24 cellular contexts compared by ENCODE assay signal in genomic region chr22:27872488-27872887, GRCh38. TPM values are rescaled to one million over a fixed set of nuclear protein-coding genes. Genes with fewer than 3 reads are reported as not detected.
DNase-seq lines count a peak whose midpoint lies in the region; ATAC-seq and TF ChIP-seq lines count a peak whose summit lies in the region.
"Had no signal": no experiment of that assay in that cellular context is flagged by ENCODE, and none has a peak within 500 bp of the region (broad histone marks: within the 10 kb centered on the region; RNA-seq: fewer than 3 reads in every experiment).

No MANE protein-coding gene starts in this region.

- H3K4me1 ChIP-seq in HEK293 (ENCODE audit: control insufficient read depth, insufficient read depth, low read length) (peaks cover 4% of the 10 kb centered on the region; the same call in 1 of the 2 replicates), esophagus squamous epithelium (peaks cover 5 to 94% (median 28%) of the 10 kb centered on the region in 3 donors), stomach (peaks cover 46 to 95% (median 71%) of the 10 kb centered on the region in 4 donors)

- POLR2A ChIA-PET in activated CD4-positive, alpha-beta T cell treated with anti-CD3 and anti-CD28 coated beads, Interleukin-2, amount 10 ng/mL, durations not matched to agents 7 days and 5 days (lab: Charles Lee): no interaction called here
- POLR2A ChIA-PET in HEK293 (lab: Yijun Ruan, JAX) (interaction anchor here (0.6 kb wide), 1 partner anchor 179 kb away, joined by 3 read pairs; no protein-coding TSS in a partner anchor), HEK293T (lab: Yijun Ruan, JAX) (no interaction called here)

- H3K27ac ChIP-seq in HEK293 (ENCODE audit: extremely low read depth, low read depth, low read length) (no peak overlapping the region), esophagus squamous epithelium (peak overlapping the region in 3 of 4 donors; percentile 43 to 67 (median 65)), stomach (peak overlapping the region in 4 of 5 donors; percentile 22 to 83 (median 55))
- H3K27ac ChIP-seq: 22Rv1, BLaER1 had no signal

- H3K36me3 Mint-ChIP-seq in activated CD4-positive, alpha-beta T cell treated with anti-CD3 and anti-CD28 coated beads, Interleukin-2, amount 10 ng/mL, durations not matched to agents 24 days and 14 days (ENCODE audit: low read depth): peaks cover 38% of the 10 kb centered on the region
- peaks cover 32% of the 10 kb centered on the region for H3K36me3 Mint-ChIP-seq in activated CD4-positive, alpha-beta T cell treated with anti-CD3 and anti-CD28 coated beads, Interleukin-2, amount 10 ng/mL, durations not matched to agents 7 days and 5 days (ENCODE audit: low read depth)

- peaks cover 38% of the 10 kb centered on the region for H3K4me1 Mint-ChIP-seq in activated CD4-positive, alpha-beta T cell treated with anti-CD3 and anti-CD28 coated beads, Interleukin-2, amount 10 ng/mL, durations not matched to agents 24 days and 14 days
- H3K4me1 Mint-ChIP-seq in activated CD4-positive, alpha-beta T cell treated with anti-CD3 and anti-CD28 coated beads, Interleukin-2, amount 10 ng/mL, durations not matched to agents 7 days and 5 days: peaks cover 41% of the 10 kb centered on the region

- no peak for TF ChIP-seq EP300 in stomach (IDR thresholded peaks at IDR 0.05)

- no peak for TF ChIP-seq CTCF in HEK293 (tag by site-specific recombination; IDR thresholded peaks at IDR 0.05)
- TF ChIP-seq CTCF in esophagus squamous epithelium (IDR thresholded peaks at IDR 0.05): no peak
- TF ChIP-seq CTCF in stomach (IDR thresholded peaks at IDR 0.05): no peak

- intact Hi-C loops in activated CD4-positive, alpha-beta T cell treated with anti-CD3 and anti-CD28 coated beads, Interleukin-2, amount 10 ng/mL, durations not matched to agents 24 days and 14 days (cut with micrococcal nuclease): no loop called here
- intact Hi-C loops in esophagus squamous epithelium (cut with DNase I) (no loop called here), stomach (cut with DNase I; ENCODE audit: low total_unique reads) (no loop called here)

- no peak for ATAC-seq in HG02884 (IDR thresholded peaks at IDR 0.05; ENCODE audit: unreplicated experiment)
- ATAC-seq in HG02970 (IDR thresholded peaks at IDR 0.05; ENCODE audit: low FRiP score, unreplicated experiment): no peak

- H3K27me3 Mint-ChIP-seq in activated CD4-positive, alpha-beta T cell treated with anti-CD3 and anti-CD28 coated beads, Interleukin-2, amount 10 ng/mL, durations not matched to agents 24 days and 14 days: no peaks in the 10 kb centered on the region
- no peaks in the 10 kb centered on the region for H3K27me3 Mint-ChIP-seq in activated CD4-positive, alpha-beta T cell treated with anti-CD3 and anti-CD28 coated beads, Interleukin-2, amount 10 ng/mL, durations not matched to agents 7 days and 5 days
- H3K27me3 Mint-ChIP-seq: CD4-positive, alpha-beta T cell had no signal

- no peaks in the 10 kb centered on the region for H3K9me3 Mint-ChIP-seq in activated CD4-positive, alpha-beta T cell treated with anti-CD3 and anti-CD28 coated beads, Interleukin-2, amount 10 ng/mL, durations not matched to agents 24 days and 14 days
- H3K9me3 Mint-ChIP-seq in activated CD4-positive, alpha-beta T cell treated with anti-CD3 and anti-CD28 coated beads, Interleukin-2, amount 10 ng/mL, durations not matched to agents 7 days and 5 days: no peaks in the 10 kb centered on the region
- H3K9me3 Mint-ChIP-seq: CD4-positive, alpha-beta T cell had no signal

- peaks cover 24 to 76% of the 10 kb centered on the region in 2 experiments for H3K36me3 ChIP-seq in HEK293 (ENCODE audit: control insufficient read depth in 2 of 2, insufficient read depth in 1 of 2, low read length in 2 of 2)
- H3K36me3 ChIP-seq in esophagus squamous epithelium: peaks cover 0 to 55% (median 11%) of the 10 kb centered on the region in 3 donors
- H3K36me3 ChIP-seq in stomach: peaks cover 8 to 39% (median 31%) of the 10 kb centered on the region in 4 donors

- TF ChIP-seq POLR2A in esophagus squamous epithelium (IDR thresholded peaks at IDR 0.05) (no peak), stomach (IDR thresholded peaks at IDR 0.05) (no peak)

- no peak overlapping the region for H3K27ac Mint-ChIP-seq in activated CD4-positive, alpha-beta T cell treated with anti-CD3 and anti-CD28 coated beads, Interleukin-2, amount 10 ng/mL, durations not matched to agents 24 days and 14 days
- H3K27ac Mint-ChIP-seq in activated CD4-positive, alpha-beta T cell treated with anti-CD3 and anti-CD28 coated beads, Interleukin-2, amount 10 ng/mL, durations not matched to agents 7 days and 5 days: no peak overlapping the region
- H3K27ac Mint-ChIP-seq: CD4-positive, alpha-beta T cell had no signal

- H3K4me3 ChIP-seq in HEK293 (ENCODE audit: low read depth, low read length) (no peak overlapping the region), esophagus squamous epithelium (no peak overlapping the region), stomach (no peak overlapping the region)
- H3K4me3 ChIP-seq: BLaER1, Peyer's patch had no signal

- DNase-seq in activated CD4-positive, alpha-beta T cell treated with anti-CD3 and anti-CD28 coated beads, Interleukin-2, amount 10 ng/mL, durations not matched to agents 24 days and 14 days: peak; percentile 29
- no peak for DNase-seq in activated CD4-positive, alpha-beta T cell treated with anti-CD3 and anti-CD28 coated beads, Interleukin-2, amount 10 ng/mL, durations not matched to agents 7 days and 5 days
- no peak for DNase-seq in esophagus squamous epithelium (lab: John Stamatoyannopoulos, UW)
- no peak for DNase-seq in stomach
- no peak for DNase-seq in HEK293T (ENCODE audit: extremely low spot score)
- DNase-seq: ACHN; Caco-2; CD4-positive, alpha-beta T cell; DMS 273 treated with DMSO at 0.1 percent for 48 hours; DMS79 treated with DMSO at 0.1 percent for 48 hours; H7; Karpas-422; MV-4-11; NCI-H1105 treated with DMSO at 0.1 percent for 48 hours; NCI-H2029 treated with DMSO at 0.1 percent for 48 hours; NCI-H226; NCI-H510A treated with DMSO at 0.1 percent for 48 hours; NCI-H748 treated with DMSO at 0.1 percent for 48 hours; Peyer's patch had no signal

- H3K9me3 ChIP-seq in HEK293 (ENCODE audit: control insufficient read depth, insufficient read depth, low read depth, low read length) (no peaks in the 10 kb centered on the region), esophagus squamous epithelium (no peaks in the 10 kb centered on the region), stomach (no peaks in the 10 kb centered on the region)
- H3K9me3 ChIP-seq: BLaER1, Caco-2, Peyer's patch had no signal

- 93 to 100% methylated on average over 1 of the region's 1 CpG for WGBS in esophagus squamous epithelium, 2 donors
- WGBS in stomach, 5 donors: 95 to 100% (median 98%) methylated on average over 1 of the region's 1 CpG

- H3K27me3 ChIP-seq in esophagus squamous epithelium (no peaks in the 10 kb centered on the region), stomach (no peaks in the 10 kb centered on the region)
- H3K27me3 ChIP-seq: BLaER1, Peyer's patch had no signal

- H3K4me3 Mint-ChIP-seq in activated CD4-positive, alpha-beta T cell treated with anti-CD3 and anti-CD28 coated beads, Interleukin-2, amount 10 ng/mL, durations not matched to agents 24 days and 14 days: no peak overlapping the region
- no peak overlapping the region for H3K4me3 Mint-ChIP-seq in activated CD4-positive, alpha-beta T cell treated with anti-CD3 and anti-CD28 coated beads, Interleukin-2, amount 10 ng/mL, durations not matched to agents 7 days and 5 days
- H3K4me3 Mint-ChIP-seq: CD4-positive, alpha-beta T cell had no signal

- CTCF ChIA-PET in activated CD4-positive, alpha-beta T cell treated with anti-CD3 and anti-CD28 coated beads, Interleukin-2, amount 10 ng/mL, durations not matched to agents 7 days and 5 days (lab: Charles Lee): no interaction called here
- CTCF ChIA-PET in HEK293 (lab: Yijun Ruan, JAX) (no interaction called here), HEK293T (lab: Yijun Ruan, JAX) (interaction anchor here (0.8 kb wide), 1 partner anchor 14 kb away, joined by 4 read pairs; no protein-coding TSS in a partner anchor)

TF ChIP-seq in HEK293, 187 proteins besides CTCF, POLR2A, EP300 and RAD21:
- TF ChIP-seq GLIS2 (tag by site-specific recombination; IDR thresholded peaks at IDR 0.05): no peak
- peak; percentile 74 for TF ChIP-seq ZBTB17 (tag by site-specific recombination; IDR thresholded peaks at IDR 0.05)
TF ChIP-seq in HEK293: peak in this region for 1.

TF ChIP-seq in HEK293T, 16 proteins besides CTCF, POLR2A, EP300 and RAD21:
- no peak for TF ChIP-seq FOXM1 (IDR thresholded peaks at IDR 0.05; ENCODE audit: borderline replicate concordance)
- TF ChIP-seq L3MBTL2 (conservative IDR thresholded peaks at IDR 0.05): no peak

RNA-seq across cellular contexts. Expression of gene PITPNB, which starts 46.6 kb away (rescaled TPM):
- total RNA-seq in activated CD4-positive, alpha-beta T cell treated with anti-CD3 and anti-CD28 coated beads, Interleukin-2, amount 10 ng/mL, durations not matched to agents 24 days and 14 days: 148 TPM in 2 replicates
- total RNA-seq in activated CD4-positive, alpha-beta T cell treated with anti-CD3 and anti-CD28 coated beads, Interleukin-2, amount 10 ng/mL, durations not matched to agents 7 days and 5 days: 10 to 100 TPM; 83.2 to 93.2 TPM
- total RNA-seq in esophagus squamous epithelium: 10 to 100 TPM; 26.4 to 68.9 (median 46.4) TPM
- total RNA-seq in stomach: 10 to 100 TPM in 4 of 5 donors, 1 to 10 TPM in 1; 6.7 to 91.6 (median 30.3) TPM
- polyA plus RNA-seq in stomach: 10 to 100 TPM; 24.0 to 39.4 (median 28.1) TPM
